Comparison of ENCODE assay signal across 11 cellular contexts in the genomic region with DNA sequence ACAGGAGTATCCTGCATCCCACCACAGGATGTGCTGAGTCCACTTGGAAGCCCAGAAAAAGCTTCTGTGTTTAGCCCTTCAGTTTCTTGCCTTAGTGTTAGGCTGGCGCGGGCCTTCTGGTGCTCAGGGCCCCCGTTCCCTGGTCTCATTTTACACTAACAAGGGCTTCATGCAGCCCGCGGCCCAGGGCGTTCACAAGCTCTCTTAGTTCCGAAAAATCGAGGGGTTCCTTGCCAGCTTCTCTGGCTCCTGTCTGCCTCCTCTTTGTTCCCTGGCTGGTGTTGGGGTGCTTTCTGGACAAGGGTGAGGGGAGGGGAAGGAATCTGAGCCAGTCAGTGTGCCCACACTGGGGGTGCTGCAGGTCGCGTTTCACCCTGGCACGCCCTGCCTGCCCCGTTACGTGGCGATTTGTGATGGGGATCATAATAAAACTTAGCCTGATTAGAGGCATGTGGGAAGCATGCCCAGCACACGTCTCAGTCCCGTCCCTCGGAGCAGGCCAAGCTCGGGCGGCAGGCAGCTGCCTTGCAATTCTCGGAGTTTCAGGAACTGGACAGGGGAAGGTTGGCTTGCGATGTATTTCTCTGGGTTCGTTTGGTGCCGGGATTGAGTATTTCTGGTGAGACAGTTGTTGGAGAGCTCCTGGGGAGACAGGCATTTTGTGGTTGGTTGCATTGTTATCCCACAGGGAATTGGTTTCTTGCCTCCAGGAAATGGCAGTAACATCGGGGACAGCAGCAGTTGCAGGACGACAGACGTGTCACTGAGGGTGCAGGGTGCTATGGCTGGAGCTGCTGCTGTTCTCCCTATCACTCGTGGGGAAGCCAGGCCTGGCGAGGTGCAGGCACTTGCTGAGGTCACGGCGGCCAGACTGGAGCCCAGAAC. TPM values are rescaled to one million over a fixed set of nuclear protein-coding genes. Genes with fewer than 3 reads are reported as not detected.
DNase-seq lines count a peak whose midpoint lies in the region; ATAC-seq, FAIRE-seq and TF ChIP-seq lines count a peak whose summit lies in the region.
"Had no signal": no experiment of that assay in that cellular context is flagged by ENCODE, and none has a peak within 500 bp of the region (broad histone marks: within the 10 kb centered on the region; RNA-seq: fewer than 3 reads in every experiment).

No MANE protein-coding gene starts in this region.

- TF ChIP-seq CTCF in esophagus muscularis mucosa (IDR thresholded peaks at IDR 0.05) (no peak), mesothelial cell of epicardium (IDR thresholded peaks at IDR 0.05; ENCODE audit: unreplicated experiment) (no peak), tibial nerve (IDR thresholded peaks at IDR 0.05) (no peak)

- no peaks in the 10 kb centered on the region for H3K9me3 Mint-ChIP-seq in activated naive CD4-positive, alpha-beta T cell treated with anti-CD3 and anti-CD28 coated beads, Interleukin-2, amount 10 ng/mL, durations not matched to agents 7 days and 5 days
- H3K9me3 Mint-ChIP-seq in activated naive CD4-positive, alpha-beta T cell treated with anti-CD3 and anti-CD28 coated beads, Interleukin-2, amount 50 U/mL, for 72 hours = peaks cover 0 to 3% of the 10 kb centered on the region in 2 donors
- H3K9me3 Mint-ChIP-seq in mesothelial cell of epicardium = no peaks in the 10 kb centered on the region
- H3K9me3 Mint-ChIP-seq in activated T-helper 2 cell treated with anti-CD3 and anti-CD28 coated beads, Interferon-gamma antibody, Interleukin-2, Interleukin-4, amounts not matched to agents 10 μg/mL and 5 μg/mL and 100 μg/mL, durations not matched to agents 14 hours and 24 hours and 36 hours = no peaks in the 10 kb centered on the region

- no peaks in the 10 kb centered on the region for H3K36me3 Mint-ChIP-seq in activated naive CD4-positive, alpha-beta T cell treated with anti-CD3 and anti-CD28 coated beads, Interleukin-2, amount 10 ng/mL, durations not matched to agents 7 days and 5 days
- H3K36me3 Mint-ChIP-seq in activated naive CD4-positive, alpha-beta T cell treated with anti-CD3 and anti-CD28 coated beads, Interleukin-2, amount 50 U/mL, for 72 hours = no peaks in the 10 kb centered on the region
- H3K36me3 Mint-ChIP-seq in mesothelial cell of epicardium = peaks cover 11% of the 10 kb centered on the region
- H3K36me3 Mint-ChIP-seq in activated T-helper 2 cell treated with anti-CD3 and anti-CD28 coated beads, Interferon-gamma antibody, Interleukin-2, Interleukin-4, amounts not matched to agents 10 μg/mL and 5 μg/mL and 100 μg/mL, durations not matched to agents 14 hours and 24 hours and 36 hours (ENCODE audit: low read depth) = no peaks in the 10 kb centered on the region
- H3K36me3 Mint-ChIP-seq: T-cell had no signal

- H3K27me3 ChIP-seq in esophagus muscularis mucosa = no peaks in the 10 kb centered on the region
- no peaks in the 10 kb centered on the region for H3K27me3 ChIP-seq in tibial nerve
- H3K27me3 ChIP-seq: left lung had no signal

- no peak for DNase-seq in activated naive CD4-positive, alpha-beta T cell treated with anti-CD3 and anti-CD28 coated beads, Interleukin-2, amount 10 ng/mL, durations not matched to agents 7 days and 5 days
- no peak for DNase-seq in activated naive CD4-positive, alpha-beta T cell treated with anti-CD3 and anti-CD28 coated beads, Interleukin-2, amount 50 U/mL, for 72 hours (ENCODE audit: low spot score in 2 of 2)
- DNase-seq in esophagus muscularis mucosa (ENCODE audit: extremely low spot score) (no peak), mesothelial cell of epicardium (ENCODE audit: low spot score in 2 of 2, unreplicated experiment in 2 of 2) (no peak), tibial nerve (ENCODE audit: low spot score in 2 of 2) (no peak), GM12892 (ENCODE audit: insufficient read length) (no peak)
- no peak for DNase-seq in activated T-helper 2 cell treated with anti-CD3 and anti-CD28 coated beads, Interferon-gamma antibody, Interleukin-2, Interleukin-4, amounts not matched to agents 10 μg/mL and 5 μg/mL and 100 μg/mL, durations not matched to agents 14 hours and 24 hours and 36 hours (ENCODE audit: low spot score)
- DNase-seq: left lung, T-cell had no signal

- H3K36me3 ChIP-seq in esophagus muscularis mucosa (no peaks in the 10 kb centered on the region), tibial nerve (no peaks in the 10 kb centered on the region)
- H3K36me3 ChIP-seq: left lung had no signal

- no peak for FAIRE-seq in GM12892 (lab: Jason Lieb, UNC)

- peak overlapping the region; percentile 60 for H3K27ac Mint-ChIP-seq in activated naive CD4-positive, alpha-beta T cell treated with anti-CD3 and anti-CD28 coated beads, Interleukin-2, amount 10 ng/mL, durations not matched to agents 7 days and 5 days
- H3K27ac Mint-ChIP-seq in activated naive CD4-positive, alpha-beta T cell treated with anti-CD3 and anti-CD28 coated beads, Interleukin-2, amount 50 U/mL, for 72 hours = no peak overlapping the region
- peak overlapping the region; percentile 3 for H3K27ac Mint-ChIP-seq in mesothelial cell of epicardium
- no peak overlapping the region for H3K27ac Mint-ChIP-seq in activated T-helper 2 cell treated with anti-CD3 and anti-CD28 coated beads, Interferon-gamma antibody, Interleukin-2, Interleukin-4, amounts not matched to agents 10 μg/mL and 5 μg/mL and 100 μg/mL, durations not matched to agents 14 hours and 24 hours and 36 hours
- H3K27ac Mint-ChIP-seq: T-cell had no signal

- WGBS in esophagus muscularis mucosa = 56% methylated on average over 25 of the region's 30 CpGs
- WGBS in tibial nerve, 2 donors = 64 to 78% methylated on average over 30 of the region's 30 CpGs

- H3K4me1 ChIP-seq in esophagus muscularis mucosa (peaks cover 46 to 77% (median 55%) of the 10 kb centered on the region in 4 donors), tibial nerve (peaks cover 0 to 27% (median 9%) of the 10 kb centered on the region in 4 donors)

- no peak for TF ChIP-seq EP300 in esophagus muscularis mucosa (IDR thresholded peaks at IDR 0.05)
- no peak for TF ChIP-seq EP300 in tibial nerve (IDR thresholded peaks at IDR 0.05)

- CTCF ChIA-PET in activated naive CD4-positive, alpha-beta T cell treated with anti-CD3 and anti-CD28 coated beads, Interleukin-2, amount 10 ng/mL, durations not matched to agents 7 days and 5 days (lab: Charles Lee) = no interaction called here

- H3K4me3 ChIP-seq in esophagus muscularis mucosa = peak overlapping the region in 3 of 4 donors; percentile 2 to 16 (median 6)
- no peak overlapping the region for H3K4me3 ChIP-seq in tibial nerve
- H3K4me3 ChIP-seq: left lung had no signal

- intact Hi-C loops in esophagus muscularis mucosa (cut with DNase I) = no loop called here
- intact Hi-C loops in activated T-helper 2 cell treated with anti-CD3 and anti-CD28 coated beads, Interferon-gamma antibody, Interleukin-2, Interleukin-4, amounts not matched to agents 10 μg/mL and 5 μg/mL and 100 μg/mL, durations not matched to agents 14 hours and 24 hours and 36 hours (cut with micrococcal nuclease) = no loop called here

- H3K27ac ChIP-seq in esophagus muscularis mucosa (replicated peaks in 1 of 4) = peak overlapping the region; percentile 5 to 60 (median 36)
- H3K27ac ChIP-seq in tibial nerve = no peak overlapping the region
- H3K27ac ChIP-seq: HL-60, left lung had no signal

- ATAC-seq in activated naive CD4-positive, alpha-beta T cell treated with anti-CD3 and anti-CD28 coated beads, Interleukin-2, amount 50 U/mL, for 72 hours = no peak
- no peak for ATAC-seq in HG02840 (IDR thresholded peaks at IDR 0.05; ENCODE audit: low FRiP score, unreplicated experiment)
- ATAC-seq: left lung, T-cell had no signal

- no peaks in the 10 kb centered on the region for H3K4me1 Mint-ChIP-seq in activated naive CD4-positive, alpha-beta T cell treated with anti-CD3 and anti-CD28 coated beads, Interleukin-2, amount 10 ng/mL, durations not matched to agents 7 days and 5 days
- peaks cover 31% of the 10 kb centered on the region for H3K4me1 Mint-ChIP-seq in mesothelial cell of epicardium
- no peaks in the 10 kb centered on the region for H3K4me1 Mint-ChIP-seq in activated T-helper 2 cell treated with anti-CD3 and anti-CD28 coated beads, Interferon-gamma antibody, Interleukin-2, Interleukin-4, amounts not matched to agents 10 μg/mL and 5 μg/mL and 100 μg/mL, durations not matched to agents 14 hours and 24 hours and 36 hours (ENCODE audit: low read depth)

- H3K4me3 Mint-ChIP-seq in activated naive CD4-positive, alpha-beta T cell treated with anti-CD3 and anti-CD28 coated beads, Interleukin-2, amount 10 ng/mL, durations not matched to agents 7 days and 5 days = no peak overlapping the region
- no peak overlapping the region for H3K4me3 Mint-ChIP-seq in mesothelial cell of epicardium
- no peak overlapping the region for H3K4me3 Mint-ChIP-seq in activated T-helper 2 cell treated with anti-CD3 and anti-CD28 coated beads, Interferon-gamma antibody, Interleukin-2, Interleukin-4, amounts not matched to agents 10 μg/mL and 5 μg/mL and 100 μg/mL, durations not matched to agents 14 hours and 24 hours and 36 hours (ENCODE audit: low read depth)
- H3K4me3 Mint-ChIP-seq: T-cell had no signal

- peaks cover 8% of the 10 kb centered on the region for H3K27me3 Mint-ChIP-seq in activated naive CD4-positive, alpha-beta T cell treated with anti-CD3 and anti-CD28 coated beads, Interleukin-2, amount 10 ng/mL, durations not matched to agents 7 days and 5 days
- no peaks in the 10 kb centered on the region for H3K27me3 Mint-ChIP-seq in mesothelial cell of epicardium (ENCODE audit: low read depth)
- peaks cover 3% of the 10 kb centered on the region for H3K27me3 Mint-ChIP-seq in activated T-helper 2 cell treated with anti-CD3 and anti-CD28 coated beads, Interferon-gamma antibody, Interleukin-2, Interleukin-4, amounts not matched to agents 10 μg/mL and 5 μg/mL and 100 μg/mL, durations not matched to agents 14 hours and 24 hours and 36 hours (ENCODE audit: low read depth)

- no peaks in the 10 kb centered on the region for H3K9me3 ChIP-seq in esophagus muscularis mucosa
- H3K9me3 ChIP-seq in tibial nerve = peaks cover 0 to 5% (median 0%) of the 10 kb centered on the region in 4 donors
- H3K9me3 ChIP-seq: left lung had no signal

- TF ChIP-seq POLR2A in esophagus muscularis mucosa (IDR thresholded peaks at IDR 0.05; ENCODE audit: low read depth) (no peak), tibial nerve (IDR thresholded peaks at IDR 0.05) (no peak), GM12892 (IDR thresholded peaks at IDR 0.05; ENCODE audit: low read depth, low read length) (no peak)

RNA-seq across cellular contexts. Expression of a gene that starts 22.9 kb away (rescaled TPM):
- total RNA-seq in activated naive CD4-positive, alpha-beta T cell treated with anti-CD3 and anti-CD28 coated beads, Interleukin-2, amount 50 U/mL, for 72 hours = under 1 TPM in 1 of 2 donors, not detected in 1; 0.31 TPM
- total RNA-seq in esophagus muscularis mucosa = 10 to 100 TPM; 25.3 to 63.1 (median 48.4) TPM
- 44.1 to 45.0 TPM (median 44.3 TPM) in 3 replicates for total RNA-seq in mesothelial cell of epicardium
- total RNA-seq in tibial nerve = 10 to 100 TPM; 19.2 to 31.8 (median 24.3) TPM
- 0.05 and 0.66 TPM in 2 replicates for total RNA-seq in activated T-helper 2 cell treated with anti-CD3 and anti-CD28 coated beads, Interferon-gamma antibody, Interleukin-2, Interleukin-4, amounts not matched to agents 10 μg/mL and 5 μg/mL and 100 μg/mL, durations not matched to agents 14 hours and 24 hours and 36 hours
- not detected for polyA plus RNA-seq in GM12892 (2012; ENCODE audit: missing spikeins)

Comparison
In these comparisons a context has a peak if more than half of its experiments do, and no peak if none do; other contexts are left out.
1. H3K27ac Mint-ChIP-seq: peak in activated naive CD4-positive, alpha-beta T cell treated with anti-CD3 and anti-CD28 coated beads, Interleukin-2, amount 10 ng/mL, durations not matched to agents 7 days and 5 days (single experiment) and mesothelial cell of epicardium (single experiment); none in activated naive CD4-positive, alpha-beta T cell treated with anti-CD3 and anti-CD28 coated beads, Interleukin-2, amount 50 U/mL, for 72 hours (0 of 2) and activated T-helper 2 cell treated with anti-CD3 and anti-CD28 coated beads, Interferon-gamma antibody, Interleukin-2, Interleukin-4, amounts not matched to agents 10 μg/mL and 5 μg/mL and 100 μg/mL, durations not matched to agents 14 hours and 24 hours and 36 hours (single experiment).
2. H3K27ac ChIP-seq: peak in esophagus muscularis mucosa (4 of 4); none in tibial nerve (0 of 4).
3. H3K4me3 ChIP-seq: peak in esophagus muscularis mucosa (3 of 4); none in tibial nerve (0 of 4).
4. RNA of a gene that starts 22.9 kb away (total RNA-seq): 25.3 to 63.1 TPM in esophagus muscularis mucosa, 44.1 to 45.0 TPM in mesothelial cell of epicardium and 19.2 to 31.8 TPM in tibial nerve; 0.05 to 0.66 TPM in activated T-helper 2 cell treated with anti-CD3 and anti-CD28 coated beads, Interferon-gamma antibody, Interleukin-2, Interleukin-4, amounts not matched to agents 10 μg/mL and 5 μg/mL and 100 μg/mL, durations not matched to agents 14 hours and 24 hours and 36 hours and 0.31 TPM in activated naive CD4-positive, alpha-beta T cell treated with anti-CD3 and anti-CD28 coated beads, Interleukin-2, amount 50 U/mL, for 72 hours; every median in the first group is over 10 times any median in the second.